Comparison of ENCODE assay signal across 21 cellular contexts in genomic region chr3:163327086-163327485, GRCh38.
"Had no signal": no experiment of that assay in that cellular context is flagged by ENCODE, and none has a peak within 500 bp of the region (broad histone marks: within the 10 kb centered on the region; RNA-seq: fewer than 3 reads in every experiment).

No MANE protein-coding gene starts in this region.

- H3K9ac ChIP-seq: parathyroid adenoma had no signal

- H3K9me3 ChIP-seq: prostate gland, suprapubic skin had no signal

- H3K27me3 ChIP-seq: esophagus squamous epithelium, foreskin keratinocyte, suprapubic skin, tibial artery, upper lobe of left lung, uterus had no signal

- H3K27ac ChIP-seq: esophagus squamous epithelium, foreskin keratinocyte, parathyroid adenoma, prostate gland, skin epidermis, suprapubic skin, tibial artery, upper lobe of left lung, uterus had no signal

- H3K4me1 ChIP-seq: esophagus squamous epithelium, foreskin keratinocyte, parathyroid adenoma, prostate gland, suprapubic skin, upper lobe of left lung, uterus had no signal

- ATAC-seq: foreskin keratinocyte; left colon; left ventricle myocardium superior; naive thymus-derived CD4-positive, alpha-beta T cell; sciatic nerve; stimulated activated effector memory CD8-positive, alpha-beta T cell treated with anti-CD3 and anti-CD28 coated beads, Interleukin-12 subunit alpha, Interleukin-12 subunit beta, amount 100 ng/mL, for 72 hours; stimulated activated naive CD8-positive, alpha-beta T cell treated with anti-CD3 and anti-CD28 coated beads, Interleukin-15, Interleukin-2, amounts not matched to agents 100 U/mL and 50 U/mL, for 24 hours had no signal

- H3K27me3 Mint-ChIP-seq: dendritic cell treated with granulocyte-macrophage colony-stimulating factor and Interleukin-4, amounts not matched to agents 40 ng/mL and 50 ng/mL, for 4 days; naive thymus-derived CD4-positive, alpha-beta T cell had no signal

- H2AFZ ChIP-seq: parathyroid adenoma had no signal

- H3K4me1 Mint-ChIP-seq: immature natural killer cell; naive thymus-derived CD4-positive, alpha-beta T cell; nephron progenitor cell; stimulated activated effector memory CD8-positive, alpha-beta T cell treated with anti-CD3 and anti-CD28 coated beads, Interleukin-12 subunit alpha, Interleukin-12 subunit beta, amount 100 ng/mL, for 72 hours had no signal

- H3K4me3 Mint-ChIP-seq: dendritic cell treated with granulocyte-macrophage colony-stimulating factor and Interleukin-4, amounts not matched to agents 40 ng/mL and 50 ng/mL, for 4 days; immature natural killer cell; naive thymus-derived CD4-positive, alpha-beta T cell; nephron progenitor cell; stimulated activated effector memory CD8-positive, alpha-beta T cell treated with anti-CD3 and anti-CD28 coated beads, Interleukin-12 subunit alpha, Interleukin-12 subunit beta, amount 100 ng/mL, for 72 hours had no signal

- H3K27ac Mint-ChIP-seq: dendritic cell treated with granulocyte-macrophage colony-stimulating factor and Interleukin-4, amounts not matched to agents 40 ng/mL and 50 ng/mL, for 4 days; immature natural killer cell; naive thymus-derived CD4-positive, alpha-beta T cell; nephron progenitor cell; stimulated activated effector memory CD8-positive, alpha-beta T cell treated with anti-CD3 and anti-CD28 coated beads, Interleukin-12 subunit alpha, Interleukin-12 subunit beta, amount 100 ng/mL, for 72 hours had no signal

- H3K79me2 ChIP-seq: parathyroid adenoma had no signal

- H3K4me3 ChIP-seq: esophagus squamous epithelium, prostate gland, skin epidermis, suprapubic skin, tibial artery, upper lobe of left lung, uterus had no signal

- H3K36me3 ChIP-seq: esophagus squamous epithelium, prostate gland, suprapubic skin, tibial artery, upper lobe of left lung, uterus had no signal

- H3K36me3 Mint-ChIP-seq: immature natural killer cell; naive thymus-derived CD4-positive, alpha-beta T cell; stimulated activated effector memory CD8-positive, alpha-beta T cell treated with anti-CD3 and anti-CD28 coated beads, Interleukin-12 subunit alpha, Interleukin-12 subunit beta, amount 100 ng/mL, for 72 hours had no signal

- DNase-seq: esophagus squamous epithelium; foreskin keratinocyte; immature natural killer cell; kidney; left colon; left ventricle myocardium superior; naive thymus-derived CD4-positive, alpha-beta T cell; nephron progenitor cell; stimulated activated CD4-positive, alpha-beta T cell treated with anti-CD3 and anti-CD28 coated beads, Interleukin-4, amount 100 ng/mL, for 1 hour; stimulated activated CD8-positive, alpha-beta memory T cell treated with anti-CD3 and anti-CD28 coated beads, Interleukin-4, amount 100 ng/mL, for 48 hours; stimulated activated naive CD8-positive, alpha-beta T cell treated with anti-CD3 and anti-CD28 coated beads, Interleukin-15, Interleukin-2, amounts not matched to agents 100 U/mL and 50 U/mL, for 24 hours; tibial artery; upper lobe of left lung; uterus had no signal
